ENCODE assay signal across 23 cellular contexts in the genomic region with DNA sequence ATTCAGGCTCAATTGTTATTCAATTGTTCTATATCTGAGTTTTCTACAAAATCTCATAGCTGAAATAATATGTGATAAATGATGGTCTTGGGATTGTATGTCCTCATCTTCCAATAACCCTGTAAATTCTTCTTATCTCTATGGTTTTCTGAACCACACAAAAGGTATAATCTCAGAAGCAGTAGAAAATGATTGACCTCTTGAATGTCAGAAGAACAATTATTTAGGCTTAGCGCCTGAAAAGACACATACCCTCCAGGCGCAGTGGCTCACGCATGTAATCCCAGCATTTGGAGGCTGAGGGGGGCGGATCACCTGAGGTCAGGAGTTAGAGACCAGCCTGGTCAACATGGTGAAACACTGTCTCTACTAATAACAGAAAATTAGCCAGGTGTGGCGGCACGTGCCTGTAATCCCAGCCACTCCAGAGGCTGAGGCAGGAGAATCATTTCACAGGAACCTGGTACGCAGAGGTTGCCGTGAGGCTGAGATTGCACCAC.
"Had no signal": no experiment of that assay in that cellular context is flagged by ENCODE, and none has a peak within 500 bp of the region (broad histone marks: within the 10 kb centered on the region; RNA-seq: fewer than 3 reads in every experiment).

No MANE protein-coding gene starts in this region.

- H3K4me2 ChIP-seq: smooth muscle cell had no signal

- H3K9me3 ChIP-seq: left lung, lower lobe of right lung, mucosa of descending colon, ovary, right atrium auricular region, right lobe of liver, stomach, testis, thyroid gland, transverse colon, upper lobe of left lung, vagina had no signal

- H3K27me3 ChIP-seq: left lung, ovary, right atrium auricular region, right lobe of liver, stomach, testis, thyroid gland, transverse colon, upper lobe of left lung, vagina had no signal

- H3K4me3 ChIP-seq: left lung, lower lobe of right lung, mucosa of descending colon, ovary, right atrium auricular region, right lobe of liver, smooth muscle cell, stomach, testis, thyroid gland, transverse colon, upper lobe of left lung, vagina had no signal

- H3K36me3 ChIP-seq: left lung, lower lobe of right lung, ovary, right atrium auricular region, right lobe of liver, stomach, thyroid gland, transverse colon, upper lobe of left lung, vagina had no signal

- DNase-seq: hippocampal formation; kidney glomerular epithelial cell; left colon; left lung; lower lobe of right lung; mammary epithelial cell; mesendoderm; mucosa of descending colon; naive thymus-derived CD4-positive, alpha-beta T cell; ovary; right lobe of liver; stimulated activated CD4-positive, alpha-beta T cell treated with anti-CD3 and anti-CD28 coated beads, Interleukin-2, amount 100 ng/mL, for 24 hours; stimulated activated CD4-positive, alpha-beta T cell treated with anti-CD3 and anti-CD28 coated beads, Interleukin-4, amount 100 ng/mL, for 1 hour; stimulated activated naive B cell treated with anti-CD40 and anti-IgM and Interleukin-4, amounts not matched to agents 10 μg/mL and 1 μg/mL and 100 μg/mL, for 72 hours; stimulated activated naive CD8-positive, alpha-beta T cell treated with anti-CD3 and anti-CD28 coated beads, Interleukin-15, Interleukin-2, amounts not matched to agents 100 U/mL and 50 U/mL, for 24 hours; stomach; testis; thyroid gland; transverse colon; upper lobe of left lung had no signal

- H3K27ac ChIP-seq: left lung, lower lobe of right lung, ovary, right atrium auricular region, right lobe of liver, stomach, testis, thyroid gland, transverse colon, upper lobe of left lung, vagina had no signal

- H3K4me1 ChIP-seq: left lung, lower lobe of right lung, right atrium auricular region, right lobe of liver, stomach, testis, thyroid gland, transverse colon, upper lobe of left lung, vagina had no signal
